Comparison of ENCODE assay signal across 8 cellular contexts in genomic region chr21:43646550-43647260, GRCh38. TPM values are rescaled to one million over a fixed set of nuclear protein-coding genes. Genes with fewer than 3 reads are reported as not detected.
A peak's percentile ranks its signal among the peaks of the same experiment; 100 is the strongest.
DNase-seq lines count a peak whose midpoint lies in the region; ATAC-seq and TF ChIP-seq lines count a peak whose summit lies in the region.

No MANE protein-coding gene starts in this region.

- H3K4me1 Mint-ChIP-seq in central memory CD8-positive, alpha-beta T cell = peaks cover 5% of the 10 kb centered on the region

- no peak overlapping the region for H3K27ac Mint-ChIP-seq in central memory CD8-positive, alpha-beta T cell (ENCODE audit: low read depth)

- no peak overlapping the region for H3K4me3 Mint-ChIP-seq in central memory CD8-positive, alpha-beta T cell

- H3K27me3 Mint-ChIP-seq in central memory CD8-positive, alpha-beta T cell = peaks cover 10% of the 10 kb centered on the region

- DNase-seq in NCI-H460 (ENCODE audit: extremely low read depth, low read depth) (peak; percentile 95), kidney glomerular epithelial cell (lab: John Stamatoyannopoulos, UW) (peak; percentile 90)
- DNase-seq in activated CD4-positive, CD25-positive, alpha-beta regulatory T cell treated with anti-CD3 and anti-CD28 coated beads, Interleukin-2, amount 50 U/mL, for 16 hours (ENCODE audit: low read depth, low spot score) = peak; percentile 73
- DNase-seq in central memory CD8-positive, alpha-beta T cell (ENCODE audit: low spot score in 2 of 2) = peak; percentile 71 to 75
- DNase-seq in stimulated activated CD4-positive, alpha-beta T cell treated with anti-CD3 and anti-CD28 coated beads, Interleukin-2, amount 100 ng/mL, for 24 hours = peak; percentile 88 to 90

- no peaks in the 10 kb centered on the region for H3K36me3 Mint-ChIP-seq in central memory CD8-positive, alpha-beta T cell (ENCODE audit: insufficient read depth)

- peak; percentile 74 for ATAC-seq in HG03280 (IDR thresholded peaks at IDR 0.05; ENCODE audit: unreplicated experiment)
- peak; percentile 88 for ATAC-seq in central memory CD8-positive, alpha-beta T cell (replicated peaks; ENCODE audit: extremely low read depth, poor library complexity, severe bottlenecking)
- no peak for ATAC-seq in GM21786 (IDR thresholded peaks at IDR 0.05; ENCODE audit: unreplicated experiment)

- no peaks in the 10 kb centered on the region for H3K9me3 Mint-ChIP-seq in central memory CD8-positive, alpha-beta T cell

- peak; percentile 98 for TF ChIP-seq CTCF in GM12874 (IDR thresholded peaks at IDR 0.05; ENCODE audit: insufficient read depth, low read depth, low read length)

RNA-seq across cellular contexts. Expression of gene HSF2BP, which starts 12.6 kb away (rescaled TPM):
- 1.0 and 1.1 TPM in 2 replicates for total RNA-seq in NCI-H460 (2014; rRNA removed; shearing (Covaris generic))
- polyA plus RNA-seq in NCI-H460 (2014; cell fraction: nucleus; rRNA removed) = 0.53 and 3.9 TPM in 2 replicates

RNA-seq across cellular contexts. Expression of gene RRP1B, which starts 12.7 kb away (rescaled TPM):
- 28.2 and 33.1 TPM in 2 replicates for total RNA-seq in NCI-H460 (2014; rRNA removed; shearing (Covaris generic))
- polyA plus RNA-seq in NCI-H460 (2014; cell fraction: nucleus; rRNA removed) = 24.6 and 25.5 TPM in 2 replicates
